In the genomic region with DNA sequence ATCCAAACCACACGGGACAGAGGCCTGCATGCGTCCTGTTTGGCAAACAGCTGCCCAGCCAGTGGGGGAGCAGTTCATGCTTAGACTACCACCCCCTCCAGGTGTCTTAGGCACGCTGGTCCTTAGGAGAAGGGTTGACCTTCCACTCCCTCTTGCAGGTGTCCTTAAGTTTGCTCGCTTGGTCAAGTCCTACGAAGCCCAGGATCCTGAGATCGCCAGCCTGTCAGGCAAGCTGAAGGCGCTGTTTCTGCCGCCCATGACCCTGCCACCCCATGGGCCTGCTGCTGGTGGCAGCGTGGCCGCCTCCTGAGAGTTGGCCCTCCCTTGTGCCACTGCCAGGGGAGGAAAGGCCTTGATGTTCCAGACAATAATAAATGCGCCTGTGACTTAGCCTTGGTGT, we compare ENCODE assay signal across 9 cellular contexts. TPM values are rescaled to one million over a fixed set of nuclear protein-coding genes. Genes with fewer than 3 reads are reported as not detected.
DNase-seq lines count a peak whose midpoint lies in the region; ATAC-seq and TF ChIP-seq lines count a peak whose summit lies in the region.
"Had no signal": no experiment of that assay in that cellular context is flagged by ENCODE, and none has a peak within 500 bp of the region (broad histone marks: within the 10 kb centered on the region; RNA-seq: fewer than 3 reads in every experiment).

No MANE protein-coding gene starts in this region.

- no peaks in the 10 kb centered on the region for H3K27me3 Mint-ChIP-seq in naive B cell

- H3K27ac ChIP-seq in BLaER1 treated with 17β-estradiol and CSF1 and Interleukin-3, amounts not matched to agents 10 nM and 100 nM = peak overlapping the region; percentile 44 to 96 (median 91); a peak in 21 of 22 replicates
- H3K27ac ChIP-seq in HUES64 (ENCODE audit: low read depth, low read length) = peak overlapping the region; percentile 66
- peak overlapping the region; percentile 96 to 97 for H3K27ac ChIP-seq in breast epithelium
- no peak overlapping the region for H3K27ac ChIP-seq in smooth muscle cell (ENCODE audit: low read depth)

- H3K9ac ChIP-seq in BLaER1 treated with 17β-estradiol and CSF1 and Interleukin-3, amounts not matched to agents 10 nM and 100 nM = peak overlapping the region; percentile 58 to 98 (median 89); a peak in 21 of 22 replicates
- H3K9ac ChIP-seq in HUES64 (ENCODE audit: low read depth, low read length) (no peak overlapping the region), smooth muscle cell (ENCODE audit: low read depth) (no peak overlapping the region)

- H3K9me3 Mint-ChIP-seq in naive B cell = no peaks in the 10 kb centered on the region

- intact Hi-C loops in breast epithelium (cut with DNase I; ENCODE audit: low total_unique reads) = loop anchor here (2.0 to 10.0 kb wide), 2 partner anchors 55 to 169 kb away; no protein-coding TSS in a partner anchor

- no peaks in the 10 kb centered on the region for H4K20me1 ChIP-seq in BLaER1 treated with 17β-estradiol and CSF1 and Interleukin-3, amounts not matched to agents 10 nM and 100 nM
- peaks cover 6% of the 10 kb centered on the region for H4K20me1 ChIP-seq in smooth muscle cell (ENCODE audit: low read depth)

- peak overlapping the region in 4 of 6 donors; percentile 95 to 100 (median 98) for H3K27ac Mint-ChIP-seq in naive B cell

- no peaks in the 10 kb centered on the region for H3K27me3 ChIP-seq in BLaER1 treated with 17β-estradiol and CSF1 and Interleukin-3, amounts not matched to agents 10 nM and 100 nM
- H3K27me3 ChIP-seq in HUES64 (ENCODE audit: insufficient read depth, low read length) (no peaks in the 10 kb centered on the region), breast epithelium (no peaks in the 10 kb centered on the region), smooth muscle cell (ENCODE audit: low read depth) (no peaks in the 10 kb centered on the region)

- H3K9me3 ChIP-seq in BLaER1 treated with 17β-estradiol and CSF1 and Interleukin-3, amounts not matched to agents 10 nM and 100 nM (replicated peaks in 1 of 11) = no peaks in the 10 kb centered on the region
- H3K9me3 ChIP-seq in HUES64 (ENCODE audit: insufficient read depth, low read depth, low read length) = no peaks in the 10 kb centered on the region
- H3K9me3 ChIP-seq in breast epithelium = no peaks in the 10 kb centered on the region
- no peaks in the 10 kb centered on the region for H3K9me3 ChIP-seq in smooth muscle cell (replicated peaks; ENCODE audit: low read depth)

- H3K36me3 ChIP-seq in BLaER1 treated with 17β-estradiol and CSF1 and Interleukin-3, amounts not matched to agents 10 nM and 100 nM = peaks cover 5 to 21% (median 12%) of the 10 kb centered on the region in 11 experiments; a peak in 20 of 22 replicates
- H3K36me3 ChIP-seq in HUES64 (ENCODE audit: insufficient read depth, low read length) = peaks cover 10% of the 10 kb centered on the region
- H3K36me3 ChIP-seq in breast epithelium = no peaks in the 10 kb centered on the region
- H3K36me3 ChIP-seq in smooth muscle cell (ENCODE audit: low read depth) = no peaks in the 10 kb centered on the region

- TF ChIP-seq POLR2A in breast epithelium (IDR thresholded peaks at IDR 0.05) = no peak

- H3K79me2 ChIP-seq in smooth muscle cell (ENCODE audit: low read depth) = no peaks in the 10 kb centered on the region

- no peaks in the 10 kb centered on the region for H3K36me3 Mint-ChIP-seq in naive B cell

- 76% methylated on average over 11 of the region's 11 CpGs for WGBS in HUES64
- WGBS in smooth muscle cell (ENCODE audit: low lambda C conversion rate) = 91% methylated on average over 11 of the region's 11 CpGs

- H2AFZ ChIP-seq in smooth muscle cell (ENCODE audit: low read depth) = no peak overlapping the region

- peaks cover 65 to 85% (median 75%) of the 10 kb centered on the region in 10 experiments for H3K4me1 ChIP-seq in BLaER1 treated with 17β-estradiol and CSF1 and Interleukin-3, amounts not matched to agents 10 nM and 100 nM
- H3K4me1 ChIP-seq in HUES64 (ENCODE audit: insufficient read depth, low read length) (peaks cover 12% of the 10 kb centered on the region; the same call in 1 of the 2 replicates), breast epithelium (peaks cover 14 to 22% of the 10 kb centered on the region in 2 donors), smooth muscle cell (ENCODE audit: low read depth) (peaks cover 10% of the 10 kb centered on the region)

- DNase-seq in breast epithelium (ENCODE audit: low spot score in 2 of 2) (no peak), naive B cell (no peak), NOMO-1 (lab: John Stamatoyannopoulos, UW; ENCODE audit: unreplicated experiment in 2 of 2) (no peak), smooth muscle cell (lab: John Stamatoyannopoulos, UW; ENCODE audit: unreplicated experiment) (no peak), NCI-H774 (lab: John Stamatoyannopoulos, UW) (no peak)

- ATAC-seq in naive B cell (ENCODE audit: low read depth in 2 of 2) (no peak), GM18867 (IDR thresholded peaks at IDR 0.05; ENCODE audit: unreplicated experiment) (no peak)

- peak overlapping the region; percentile 83 to 98 (median 96) for H3K4me3 Mint-ChIP-seq in naive B cell

- H3K4me3 ChIP-seq in BLaER1 treated with 17β-estradiol and CSF1 and Interleukin-3, amounts not matched to agents 10 nM and 100 nM = peak overlapping the region; percentile 31 to 79 (median 73); a peak in 19 of 20 replicates
- peak overlapping the region; percentile 58 for H3K4me3 ChIP-seq in HUES64 (ENCODE audit: low read length)
- peak overlapping the region in 2 of 3 donors; percentile 55 to 80 for H3K4me3 ChIP-seq in breast epithelium
- no peak overlapping the region for H3K4me3 ChIP-seq in smooth muscle cell

- H3K4me1 Mint-ChIP-seq in naive B cell = peaks cover 63 to 84% (median 84%) of the 10 kb centered on the region in 3 donors

- peak overlapping the region; percentile 87 to 100 (median 97) for H3K4me2 ChIP-seq in BLaER1 treated with 17β-estradiol and CSF1 and Interleukin-3, amounts not matched to agents 10 nM and 100 nM
- no peak overlapping the region for H3K4me2 ChIP-seq in smooth muscle cell

- peaks cover 8% of the 10 kb centered on the region for H3F3A ChIP-seq in smooth muscle cell (ENCODE audit: low read depth)

- no peak for TF ChIP-seq CTCF in breast epithelium (IDR thresholded peaks at IDR 0.05)
- TF ChIP-seq CTCF in smooth muscle cell (IDR thresholded peaks at IDR 0.05; ENCODE audit: borderline replicate concordance, insufficient read depth, poor library complexity, severe bottlenecking) = no peak

RNA-seq across cellular contexts. Expression of a gene that starts 1.8 kb away (rescaled TPM):
- polyA plus RNA-seq in HUES64 (2013, experiment 1 of 2) = 174 TPM
- polyA plus RNA-seq in HUES64 (2013, experiment 2 of 2) = 162 TPM
- total RNA-seq in breast epithelium (100 to 1,000 TPM; 515 to 824 (median 547) TPM), smooth muscle cell (433 and 494 TPM in 2 replicates)
- polyA plus RNA-seq in naive B cell (ENCODE audit: low read depth in 6 of 6) (100 to 1,000 TPM; 126 to 211 (median 194) TPM), smooth muscle cell (360 and 397 TPM in 2 replicates)

RNA-seq across cellular contexts. Expression of a gene that starts 2.0 kb away (rescaled TPM):
- not detected for polyA plus RNA-seq in HUES64 (2013, experiment 1 of 2)
- polyA plus RNA-seq in HUES64 (2013, experiment 2 of 2) = not detected
- total RNA-seq in breast epithelium (not detected), smooth muscle cell (not detected in 2 replicates)
- polyA plus RNA-seq in naive B cell (ENCODE audit: low read depth in 6 of 6) (not detected), smooth muscle cell (not detected in 2 replicates)
- total RNA-seq: activated CD8-positive, alpha-beta memory T cell treated with anti-CD3 and anti-CD28 coated beads for 36 hours had no signal

RNA-seq across cellular contexts. Expression of a gene that starts 5.5 kb away (rescaled TPM):
- polyA plus RNA-seq in HUES64 (2013, experiment 1 of 2) = 12.0 TPM
- polyA plus RNA-seq in HUES64 (2013, experiment 2 of 2) = 12.2 TPM
- total RNA-seq in breast epithelium (10 to 100 TPM; 14.7 to 28.0 (median 20.3) TPM), smooth muscle cell (4.3 and 5.5 TPM in 2 replicates)
- polyA plus RNA-seq in naive B cell (ENCODE audit: low read depth in 6 of 6) (1,000 to 10,000 TPM in 1 of 6 donors, 100 to 1,000 TPM in 5; 398 to 1,059 (median 612) TPM), smooth muscle cell (2.8 and 8.7 TPM in 2 replicates)

RNA-seq across cellular contexts. Expression of a gene that starts 17.9 kb away (rescaled TPM):
- polyA plus RNA-seq in HUES64 (2013, experiment 1 of 2) = 63.0 TPM
- 65.5 TPM for polyA plus RNA-seq in HUES64 (2013, experiment 2 of 2)
- total RNA-seq in breast epithelium = 10 to 100 TPM; 57.9 to 96.4 (median 59.7) TPM
- 1 to 10 TPM in 3 of 6 donors, under 1 TPM in 2, not detected in 1; 0.57 to 2.2 (median 1.1) TPM for polyA plus RNA-seq in naive B cell (ENCODE audit: low read depth in 6 of 6)
- 9.9 and 30.4 TPM in 2 replicates for total RNA-seq in smooth muscle cell
- 28.8 and 36.1 TPM in 2 replicates for polyA plus RNA-seq in smooth muscle cell

RNA-seq across cellular contexts. Expression of a gene that starts 24.9 kb away (rescaled TPM):
- 303 TPM for polyA plus RNA-seq in HUES64 (2013, experiment 1 of 2)
- polyA plus RNA-seq in HUES64 (2013, experiment 2 of 2) = 286 TPM
- total RNA-seq in breast epithelium (100 to 1,000 TPM; 194 to 237 (median 221) TPM), smooth muscle cell (148 and 162 TPM in 2 replicates)
- polyA plus RNA-seq in naive B cell (ENCODE audit: low read depth in 6 of 6) (100 to 1,000 TPM; 107 to 127 (median 114) TPM), smooth muscle cell (139 and 155 TPM in 2 replicates)

Comparison
In these comparisons a context has a peak if more than half of its experiments do, and no peak if none do; other contexts are left out.
1. H3K9ac ChIP-seq: peak in BLaER1 treated with 17β-estradiol and CSF1 and Interleukin-3, amounts not matched to agents 10 nM and 100 nM (11 of 11); none in HUES64 (single experiment) and smooth muscle cell (single experiment).